ENCODE assay signal across 16 cellular contexts in the genomic region with DNA sequence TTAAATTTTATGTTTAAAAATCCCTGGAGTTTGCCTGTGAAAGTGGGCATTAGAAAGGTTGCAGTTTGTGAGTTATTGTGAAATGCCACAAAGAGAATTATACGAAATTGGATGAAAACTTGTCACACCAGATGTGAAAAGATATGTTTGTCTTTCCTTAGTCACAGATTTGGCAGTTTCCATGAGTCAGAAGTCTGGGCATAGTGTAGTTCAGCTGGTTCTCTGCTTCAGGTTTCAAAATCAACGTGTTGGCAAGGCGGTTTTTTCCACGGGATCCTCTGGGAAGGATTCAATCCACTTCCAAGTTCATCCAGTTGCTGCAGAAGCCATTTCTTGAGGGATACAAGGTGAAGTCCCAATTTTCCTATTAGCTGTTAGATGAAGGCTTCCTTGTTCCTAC.
DNase-seq lines count a peak whose midpoint lies in the region; ATAC-seq, FAIRE-seq and TF ChIP-seq lines count a peak whose summit lies in the region.
"Had no signal": no experiment of that assay in that cellular context is flagged by ENCODE, and none has a peak within 500 bp of the region (broad histone marks: within the 10 kb centered on the region; RNA-seq: fewer than 3 reads in every experiment).

No MANE protein-coding gene starts in this region.

- H3K18ac ChIP-seq in IMR-90 (ENCODE audit: low read depth, low read length), result no peak overlapping the region

- H3K27ac ChIP-seq in IMR-90 (ENCODE audit: insufficient read depth, low read length) (no peak overlapping the region), tibial nerve (no peak overlapping the region)
- H3K27ac ChIP-seq: BLaER1, brain microvascular endothelial cell had no signal

- DNase-seq in Calu3 (peak; percentile 42), IMR-90 (peak; percentile 57), bronchial epithelial cell (ENCODE audit: low read depth) (peak; percentile 92), kidney tubule cell (ENCODE audit: low spot score) (peak; percentile 5), tibial nerve (ENCODE audit: low spot score in 2 of 2) (no peak)
- no peak for DNase-seq in activated CD4-positive, CD25-positive, alpha-beta regulatory T cell treated with anti-CD3 and anti-CD28 coated beads, Interleukin-2, amount 50 U/mL, for 72 hours
- DNase-seq in activated CD8-positive, alpha-beta memory T cell treated with anti-CD3 and anti-CD28 coated beads for 24 hours, result no peak
- DNase-seq: activated CD4-positive, alpha-beta T cell treated with anti-CD3 and anti-CD28 coated beads for 4 hours; brain microvascular endothelial cell; GDM1; mucosa of descending colon; stimulated activated naive CD8-positive, alpha-beta T cell treated with anti-CD3 and anti-CD28 coated beads, Interleukin-15, Interleukin-2, amounts not matched to agents 100 U/mL and 50 U/mL, for 24 hours had no signal

- H3K9me3 ChIP-seq in IMR-90 (ENCODE audit: control insufficient read depth, insufficient read depth, low read length) (no peaks in the 10 kb centered on the region), tibial nerve (no peaks in the 10 kb centered on the region)
- H3K9me3 ChIP-seq: BLaER1 had no signal

- TF ChIP-seq POLR2A in IMR-90 (IDR thresholded peaks at IDR 0.05; ENCODE audit: low read depth, low read length) (no peak), tibial nerve (IDR thresholded peaks at IDR 0.05) (no peak)

- no peak overlapping the region for H2AK5ac ChIP-seq in IMR-90 (ENCODE audit: low read depth, low read length)

- CTCF ChIA-PET in Calu3 (lab: Charles Lee), result no interaction called here
- CTCF ChIA-PET in IMR-90 (lab: Yijun Ruan, JAX), result no interaction called here

- WGBS in IMR-90 (ENCODE audit: extremely low coverage in 2 of 2, insufficient read length in 1 of 2), 2 experiments, result no CpG with 5 or more reads among the region's 4 CpGs
- 82 to 90% methylated on average over 4 of the region's 4 CpGs for WGBS in tibial nerve, 2 donors

- ATAC-seq in IMR-90 (ENCODE audit: low read depth) (no peak; the same call in 1 of the 2 replicates), GM18858 (IDR thresholded peaks at IDR 0.05; ENCODE audit: unreplicated experiment) (no peak)
- ATAC-seq: esophagus mucosa; mucosa of descending colon; stimulated activated naive CD8-positive, alpha-beta T cell treated with anti-CD3 and anti-CD28 coated beads, Interleukin-15, Interleukin-2, amounts not matched to agents 100 U/mL and 50 U/mL, for 24 hours had no signal

- no peak overlapping the region for H2AFZ ChIP-seq in IMR-90 (replicated peaks; ENCODE audit: low read length, poor library complexity)

- no TSS peak for BruUV-seq in Calu3 (replicated peaks; lab: Mats Ljungman, UMichigan)
- BruUV-seq in IMR-90 (replicated peaks; lab: Mats Ljungman, UMichigan), result no TSS peak

- dilution Hi-C loops in IMR-90 (cut with HindIII; ENCODE audit: low sequenced_read_pairs, unreplicated experiment), result no loop called here

- H2BK5ac ChIP-seq in IMR-90 (ENCODE audit: low read depth, low read length, poor library complexity, severe bottlenecking), result no peak overlapping the region

- peaks cover 18% of the 10 kb centered on the region for H3K4me1 Mint-ChIP-seq in Calu3 (ENCODE audit: low read depth, unreplicated experiment)

- no peak overlapping the region for H2BK20ac ChIP-seq in IMR-90 (ENCODE audit: low read depth, low read length)

- TF ChIP-seq EP300 in tibial nerve (IDR thresholded peaks at IDR 0.05), result no peak

- no peaks in the 10 kb centered on the region for H3K27me3 Mint-ChIP-seq in Calu3 (ENCODE audit: unreplicated experiment)

- H3K36me3 ChIP-seq in IMR-90 (ENCODE audit: control insufficient read depth, insufficient read depth, low read length) (no peaks in the 10 kb centered on the region), bronchial epithelial cell (ENCODE audit: control insufficient read depth, insufficient read depth, low read length) (no peaks in the 10 kb centered on the region), tibial nerve (no peaks in the 10 kb centered on the region)
- H3K36me3 ChIP-seq: BLaER1, brain microvascular endothelial cell had no signal

- no peaks in the 10 kb centered on the region for H3K4me1 ChIP-seq in IMR-90 (ENCODE audit: control insufficient read depth, insufficient read depth, low read length)
- H3K4me1 ChIP-seq in tibial nerve, result no peaks in the 10 kb centered on the region
- H3K4me1 ChIP-seq: BLaER1 had no signal

- no peaks in the 10 kb centered on the region for H3K9me1 ChIP-seq in IMR-90 (ENCODE audit: insufficient read depth, low read length)

- TF ChIP-seq RAD21 in IMR-90 (IDR thresholded peaks at IDR 0.05; ENCODE audit: low read length), result no peak

- POLR2A ChIA-PET in IMR-90 (lab: Charles Lee; ENCODE audit: unreplicated experiment), result no interaction called here

- H3K4me3 ChIP-seq in IMR-90 (ENCODE audit: insufficient read depth, low read depth, low read length), result no peak overlapping the region
- H3K4me3 ChIP-seq in bronchial epithelial cell (ENCODE audit: low read depth, low read length), result no peak overlapping the region
- no peak overlapping the region for H3K4me3 ChIP-seq in tibial nerve
- H3K4me3 ChIP-seq: BLaER1, mucosa of descending colon had no signal

- intact Hi-C loops in Calu3 (cut with micrococcal nuclease; ENCODE audit: unreplicated experiment), result no loop called here
- intact Hi-C loops in IMR-90 (cut with micrococcal nuclease), result no loop called here

- peak; percentile 58 for FAIRE-seq in bronchial epithelial cell (lab: Jason Lieb, UNC)

- no peaks in the 10 kb centered on the region for H4K20me1 ChIP-seq in IMR-90 (ENCODE audit: insufficient read depth, low read length)
- H4K20me1 ChIP-seq: BLaER1 had no signal

- H3K27me3 ChIP-seq in IMR-90 (ENCODE audit: control insufficient read depth, insufficient read depth, low read length), result no peaks in the 10 kb centered on the region
- no peaks in the 10 kb centered on the region for H3K27me3 ChIP-seq in bronchial epithelial cell (ENCODE audit: control insufficient read depth, insufficient read depth, low read length)
- no peaks in the 10 kb centered on the region for H3K27me3 ChIP-seq in tibial nerve
- H3K27me3 ChIP-seq: BLaER1, brain microvascular endothelial cell had no signal

- H3K23ac ChIP-seq in IMR-90 (ENCODE audit: low read depth, low read length), result no peak overlapping the region

- H4K91ac ChIP-seq in IMR-90 (ENCODE audit: insufficient read depth, low read depth, low read length), result no peak overlapping the region

- H3K14ac ChIP-seq in IMR-90 (replicated peaks; ENCODE audit: low read depth, low read length), result no peak overlapping the region

- no peak overlapping the region for H3K56ac ChIP-seq in IMR-90 (ENCODE audit: extremely low read depth, insufficient read depth, low read length)

- H3K27ac Mint-ChIP-seq in Calu3 (ENCODE audit: unreplicated experiment), result peak overlapping the region; percentile 53
- H3K27ac Mint-ChIP-seq: activated T-helper 1 cell treated with anti-CD3 and anti-CD28 coated beads, Interleukin-12 subunit alpha, Interleukin-12 subunit beta, Interleukin-2, Interleukin-4 antibody, amounts not matched to agents 30 ng/mL and 10 ng/mL and 1 ng/mL, durations not matched to agents 14 hours and 24 hours and 36 hours had no signal

- no peak overlapping the region for H2BK120ac ChIP-seq in IMR-90 (ENCODE audit: low read depth, low read length)

- no peak overlapping the region for H3K9ac ChIP-seq in IMR-90 (ENCODE audit: low read depth, low read length)
- H3K9ac ChIP-seq: BLaER1 had no signal

- H3K9me3 Mint-ChIP-seq in Calu3 (ENCODE audit: low read depth, unreplicated experiment), result peaks cover 5% of the 10 kb centered on the region

- no peaks in the 10 kb centered on the region for H3K79me1 ChIP-seq in IMR-90 (ENCODE audit: low read depth in 1 of 2, low read length in 2 of 2)

- no peak overlapping the region for H3K4ac ChIP-seq in IMR-90 (ENCODE audit: low read depth, low read length)

- TF ChIP-seq CTCF in Calu3 (IDR thresholded peaks at IDR 0.05; ENCODE audit: unreplicated experiment), result no peak
- TF ChIP-seq CTCF in IMR-90 (conservative IDR thresholded peaks at IDR 0.05; ENCODE audit: low read depth, low read length), result no peak
- no peak for TF ChIP-seq CTCF in bronchial epithelial cell (IDR thresholded peaks at IDR 0.05; ENCODE audit: insufficient read depth, low read length, severe bottlenecking)
- no peak for TF ChIP-seq CTCF in tibial nerve (IDR thresholded peaks at IDR 0.05)

- H2AK9ac ChIP-seq in IMR-90 (replicated peaks; ENCODE audit: low read depth, low read length, poor library complexity), result no peak overlapping the region

- H4K5ac ChIP-seq in IMR-90 (ENCODE audit: low read depth, low read length), result peak overlapping the region; percentile 36; the same call in 1 of the 2 replicates

- H2BK15ac ChIP-seq in IMR-90 (ENCODE audit: low read depth, low read length), result no peak overlapping the region; the same call in 2 of the 3 replicates

- no peak overlapping the region for H3K4me2 ChIP-seq in IMR-90 (ENCODE audit: low read depth, low read length)
- H3K4me2 ChIP-seq: BLaER1 had no signal

- in situ Hi-C loops in IMR-90 (cut with MboI; ENCODE audit: low sequenced_read_pairs), result no loop called here

- peaks cover 7% of the 10 kb centered on the region for H3K36me3 Mint-ChIP-seq in Calu3 (ENCODE audit: insufficient read depth, unreplicated experiment)

- H3K4me3 Mint-ChIP-seq in Calu3 (ENCODE audit: low read depth, unreplicated experiment), result no peak overlapping the region
- H3K4me3 Mint-ChIP-seq: activated T-helper 1 cell treated with anti-CD3 and anti-CD28 coated beads, Interleukin-12 subunit alpha, Interleukin-12 subunit beta, Interleukin-2, Interleukin-4 antibody, amounts not matched to agents 30 ng/mL and 10 ng/mL and 1 ng/mL, durations not matched to agents 14 hours and 24 hours and 36 hours had no signal

- no peak overlapping the region for H4K8ac ChIP-seq in IMR-90 (ENCODE audit: low read depth in 2 of 2, low read length in 2 of 2)

TF ChIP-seq in IMR-90, 13 proteins besides CTCF, POLR2A, EP300 and RAD21:
- TF ChIP-seq NFE2L2 (IDR thresholded peaks at IDR 0.05; ENCODE audit: low read depth, low read length) (no peak), RFX5 (IDR thresholded peaks at IDR 0.05; ENCODE audit: low read depth, low read length) (no peak), CEBPB (IDR thresholded peaks at IDR 0.05; ENCODE audit: low read depth, low read length) (peak; percentile 67; the same call in 1 of the 2 replicates)

Comparison
In these comparisons a context has a peak if more than half of its experiments do, and no peak if none do; other contexts are left out.
1. DNase-seq: peak in Calu3 (single experiment), IMR-90 (single experiment), bronchial epithelial cell (single experiment) and kidney tubule cell (single experiment); none in activated CD4-positive, CD25-positive, alpha-beta regulatory T cell treated with anti-CD3 and anti-CD28 coated beads, Interleukin-2, amount 50 U/mL, for 72 hours (single experiment), tibial nerve (0 of 2) and activated CD8-positive, alpha-beta memory T cell treated with anti-CD3 and anti-CD28 coated beads for 24 hours (single experiment).